In the genomic region with DNA sequence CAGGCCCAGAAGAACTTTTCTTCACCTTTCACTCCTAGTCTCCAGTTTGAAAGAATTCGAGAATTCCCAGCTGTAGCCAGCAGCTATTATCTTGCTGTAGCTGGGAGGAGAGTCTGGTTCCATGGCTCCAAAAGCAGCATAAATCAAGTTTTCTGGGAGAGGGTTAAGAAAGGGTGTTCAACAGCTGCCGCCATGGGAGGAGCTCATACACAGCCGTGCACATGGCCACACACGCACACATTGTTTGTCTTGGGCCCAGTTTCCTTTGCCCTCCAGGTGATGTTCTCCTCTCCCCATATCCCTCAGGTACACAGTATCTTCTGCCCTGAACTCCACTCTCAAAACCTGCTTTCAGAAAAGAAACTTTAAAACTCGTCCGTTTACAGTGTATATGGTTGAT, we compare ENCODE assay signal across 1 cellular context.
TF ChIP-seq lines count a peak whose summit lies in the region.

No MANE protein-coding gene starts in this region.

TF ChIP-seq in GM23338, 12 proteins besides CTCF, POLR2A, EP300 and RAD21 (continued from another document):
- TF ChIP-seq, protein P1, sequence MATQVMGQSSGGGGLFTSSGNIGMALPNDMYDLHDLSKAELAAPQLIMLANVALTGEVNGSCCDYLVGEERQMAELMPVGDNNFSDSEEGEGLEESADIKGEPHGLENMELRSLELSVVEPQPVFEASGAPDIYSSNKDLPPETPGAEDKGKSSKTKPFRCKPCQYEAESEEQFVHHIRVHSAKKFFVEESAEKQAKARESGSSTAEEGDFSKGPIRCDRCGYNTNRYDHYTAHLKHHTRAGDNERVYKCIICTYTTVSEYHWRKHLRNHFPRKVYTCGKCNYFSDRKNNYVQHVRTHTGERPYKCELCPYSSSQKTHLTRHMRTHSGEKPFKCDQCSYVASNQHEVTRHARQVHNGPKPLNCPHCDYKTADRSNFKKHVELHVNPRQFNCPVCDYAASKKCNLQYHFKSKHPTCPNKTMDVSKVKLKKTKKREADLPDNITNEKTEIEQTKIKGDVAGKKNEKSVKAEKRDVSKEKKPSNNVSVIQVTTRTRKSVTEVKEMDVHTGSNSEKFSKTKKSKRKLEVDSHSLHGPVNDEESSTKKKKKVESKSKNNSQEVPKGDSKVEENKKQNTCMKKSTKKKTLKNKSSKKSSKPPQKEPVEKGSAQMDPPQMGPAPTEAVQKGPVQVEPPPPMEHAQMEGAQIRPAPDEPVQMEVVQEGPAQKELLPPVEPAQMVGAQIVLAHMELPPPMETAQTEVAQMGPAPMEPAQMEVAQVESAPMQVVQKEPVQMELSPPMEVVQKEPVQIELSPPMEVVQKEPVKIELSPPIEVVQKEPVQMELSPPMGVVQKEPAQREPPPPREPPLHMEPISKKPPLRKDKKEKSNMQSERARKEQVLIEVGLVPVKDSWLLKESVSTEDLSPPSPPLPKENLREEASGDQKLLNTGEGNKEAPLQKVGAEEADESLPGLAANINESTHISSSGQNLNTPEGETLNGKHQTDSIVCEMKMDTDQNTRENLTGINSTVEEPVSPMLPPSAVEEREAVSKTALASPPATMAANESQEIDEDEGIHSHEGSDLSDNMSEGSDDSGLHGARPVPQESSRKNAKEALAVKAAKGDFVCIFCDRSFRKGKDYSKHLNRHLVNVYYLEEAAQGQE (IDR thresholded peaks at IDR 0.05; ENCODE audit: unreplicated experiment), result no peak
- no peak for TF ChIP-seq EZH2 (IDR thresholded peaks at IDR 0.05; ENCODE audit: low read depth, unreplicated experiment)
- no peak for TF ChIP-seq NANOG (IDR thresholded peaks at IDR 0.05; ENCODE audit: borderline replicate concordance)
- TF ChIP-seq POLR2AphosphoS5 (IDR thresholded peaks at IDR 0.05; ENCODE audit: low read depth), result no peak
- TF ChIP-seq EZH2phosphoT487 (IDR thresholded peaks at IDR 0.05; ENCODE audit: unreplicated experiment), result no peak
- TF ChIP-seq, protein P2, sequence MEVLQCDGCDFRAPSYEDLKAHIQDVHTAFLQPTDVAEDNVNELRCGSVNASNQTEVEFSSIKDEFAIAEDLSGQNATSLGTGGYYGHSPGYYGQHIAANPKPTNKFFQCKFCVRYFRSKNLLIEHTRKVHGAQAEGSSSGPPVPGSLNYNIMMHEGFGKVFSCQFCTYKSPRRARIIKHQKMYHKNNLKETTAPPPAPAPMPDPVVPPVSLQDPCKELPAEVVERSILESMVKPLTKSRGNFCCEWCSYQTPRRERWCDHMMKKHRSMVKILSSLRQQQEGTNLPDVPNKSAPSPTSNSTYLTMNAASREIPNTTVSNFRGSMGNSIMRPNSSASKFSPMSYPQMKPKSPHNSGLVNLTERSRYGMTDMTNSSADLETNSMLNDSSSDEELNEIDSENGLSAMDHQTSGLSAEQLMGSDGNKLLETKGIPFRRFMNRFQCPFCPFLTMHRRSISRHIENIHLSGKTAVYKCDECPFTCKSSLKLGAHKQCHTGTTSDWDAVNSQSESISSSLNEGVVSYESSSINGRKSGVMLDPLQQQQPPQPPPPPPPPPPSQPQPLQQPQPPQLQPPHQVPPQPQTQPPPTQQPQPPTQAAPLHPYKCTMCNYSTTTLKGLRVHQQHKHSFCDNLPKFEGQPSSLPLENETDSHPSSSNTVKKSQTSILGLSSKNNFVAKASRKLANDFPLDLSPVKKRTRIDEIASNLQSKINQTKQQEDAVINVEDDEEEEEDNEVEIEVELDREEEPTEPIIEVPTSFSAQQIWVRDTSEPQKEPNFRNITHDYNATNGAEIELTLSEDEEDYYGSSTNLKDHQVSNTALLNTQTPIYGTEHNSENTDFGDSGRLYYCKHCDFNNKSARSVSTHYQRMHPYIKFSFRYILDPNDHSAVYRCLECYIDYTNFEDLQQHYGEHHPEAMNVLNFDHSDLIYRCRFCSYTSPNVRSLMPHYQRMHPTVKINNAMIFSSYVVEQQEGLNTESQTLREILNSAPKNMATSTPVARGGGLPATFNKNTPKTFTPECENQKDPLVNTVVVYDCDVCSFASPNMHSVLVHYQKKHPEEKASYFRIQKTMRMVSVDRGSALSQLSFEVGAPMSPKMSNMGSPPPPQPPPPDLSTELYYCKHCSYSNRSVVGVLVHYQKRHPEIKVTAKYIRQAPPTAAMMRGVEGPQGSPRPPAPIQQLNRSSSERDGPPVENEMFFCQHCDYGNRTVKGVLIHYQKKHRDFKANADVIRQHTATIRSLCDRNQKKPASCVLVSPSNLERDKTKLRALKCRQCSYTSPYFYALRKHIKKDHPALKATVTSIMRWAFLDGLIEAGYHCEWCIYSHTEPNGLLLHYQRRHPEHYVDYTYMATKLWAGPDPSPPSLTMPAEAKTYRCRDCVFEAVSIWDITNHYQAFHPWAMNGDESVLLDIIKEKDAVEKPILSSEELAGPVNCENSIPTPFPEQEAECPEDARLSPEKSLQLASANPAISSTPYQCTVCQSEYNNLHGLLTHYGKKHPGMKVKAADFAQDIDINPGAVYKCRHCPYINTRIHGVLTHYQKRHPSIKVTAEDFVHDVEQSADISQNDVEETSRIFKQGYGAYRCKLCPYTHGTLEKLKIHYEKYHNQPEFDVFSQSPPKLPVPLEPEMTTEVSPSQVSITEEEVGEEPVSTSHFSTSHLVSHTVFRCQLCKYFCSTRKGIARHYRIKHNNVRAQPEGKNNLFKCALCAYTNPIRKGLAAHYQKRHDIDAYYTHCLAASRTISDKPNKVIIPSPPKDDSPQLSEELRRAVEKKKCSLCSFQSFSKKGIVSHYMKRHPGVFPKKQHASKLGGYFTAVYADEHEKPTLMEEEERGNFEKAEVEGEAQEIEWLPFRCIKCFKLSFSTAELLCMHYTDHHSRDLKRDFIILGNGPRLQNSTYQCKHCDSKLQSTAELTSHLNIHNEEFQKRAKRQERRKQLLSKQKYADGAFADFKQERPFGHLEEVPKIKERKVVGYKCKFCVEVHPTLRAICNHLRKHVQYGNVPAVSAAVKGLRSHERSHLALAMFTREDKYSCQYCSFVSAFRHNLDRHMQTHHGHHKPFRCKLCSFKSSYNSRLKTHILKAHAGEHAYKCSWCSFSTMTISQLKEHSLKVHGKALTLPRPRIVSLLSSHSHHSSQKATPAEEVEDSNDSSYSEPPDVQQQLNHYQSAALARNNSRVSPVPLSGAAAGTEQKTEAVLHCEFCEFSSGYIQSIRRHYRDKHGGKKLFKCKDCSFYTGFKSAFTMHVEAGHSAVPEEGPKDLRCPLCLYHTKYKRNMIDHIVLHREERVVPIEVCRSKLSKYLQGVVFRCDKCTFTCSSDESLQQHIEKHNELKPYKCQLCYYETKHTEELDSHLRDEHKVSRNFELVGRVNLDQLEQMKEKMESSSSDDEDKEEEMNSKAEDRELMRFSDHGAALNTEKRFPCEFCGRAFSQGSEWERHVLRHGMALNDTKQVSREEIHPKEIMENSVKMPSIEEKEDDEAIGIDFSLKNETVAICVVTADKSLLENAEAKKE (CRISPR knock-in tag; IDR thresholded peaks at IDR 0.05), result no peak
- no peak for TF ChIP-seq JUNB (IDR thresholded peaks at IDR 0.05; ENCODE audit: unreplicated experiment)
